Comparison of ENCODE assay signal across 23 cellular contexts in genomic region chr4:117284736-117285135, GRCh38.
"Had no signal": no experiment of that assay in that cellular context is flagged by ENCODE, and none has a peak within 500 bp of the region (broad histone marks: within the 10 kb centered on the region; RNA-seq: fewer than 3 reads in every experiment).

No MANE protein-coding gene starts in this region.

- H3K27ac Mint-ChIP-seq: activated B cell treated with CpG ODN at 0.5 μM for 24 hours; activated CD4-positive, alpha-beta T cell treated with anti-CD3 and anti-CD28 coated beads for 36 hours; activated naive CD8-positive, alpha-beta T cell; activated T-cell treated with anti-CD3 and anti-CD28 coated beads, Interleukin-2, amount 50 U/mL, for 24 hours; activated T-helper 2 cell treated with anti-CD3 and anti-CD28 coated beads, Interferon-gamma antibody, Interleukin-2, Interleukin-4, amounts not matched to agents 10 μg/mL and 5 μg/mL and 100 μg/mL, durations not matched to agents 14 hours and 24 hours and 36 hours; memory B cell; neural progenitor cell had no signal

- H3K27me3 ChIP-seq: adrenal gland, breast epithelium, neural progenitor cell, sigmoid colon, tibial artery had no signal

- H3K4me2 ChIP-seq: neural progenitor cell had no signal

- H3K9ac ChIP-seq: neural progenitor cell had no signal

- DNase-seq: activated B cell treated with CpG ODN at 0.5 μM for 24 hours; activated CD4-positive, alpha-beta T cell treated with anti-CD3 and anti-CD28 coated beads for 36 hours; activated CD4-positive, alpha-beta T cell treated with anti-CD3 and anti-CD28 coated beads, Interleukin-2, amount 50 U/mL, for 4 hours; activated CD8-positive, alpha-beta memory T cell treated with anti-CD3 and anti-CD28 coated beads for 24 hours; activated CD8-positive, alpha-beta memory T cell treated with anti-CD3 and anti-CD28 coated beads, Interleukin-2, amount 50 U/mL, for 4 hours; activated naive CD4-positive, alpha-beta T cell; activated T-cell treated with anti-CD3 and anti-CD28 coated beads, Interleukin-2, amount 50 U/mL, for 24 hours; adrenal gland; left ventricle myocardium superior; mucosa of descending colon; naive B cell; retina; sigmoid colon; stimulated activated CD4-positive, alpha-beta T cell treated with anti-CD3 and anti-CD28 coated beads, Interleukin-2, amount 100 ng/mL, for 48 hours; stimulated activated naive CD4-positive, alpha-beta T cell; tibial artery had no signal

- H2AFZ ChIP-seq: neural progenitor cell had no signal

- H3K36me3 ChIP-seq: adrenal gland, breast epithelium, neural progenitor cell, sigmoid colon, tibial artery had no signal

- H3K9me3 Mint-ChIP-seq: activated T-helper 2 cell treated with anti-CD3 and anti-CD28 coated beads, Interferon-gamma antibody, Interleukin-2, Interleukin-4, amounts not matched to agents 10 μg/mL and 5 μg/mL and 100 μg/mL, durations not matched to agents 14 hours and 24 hours and 36 hours; neural progenitor cell had no signal

- H3K4me1 Mint-ChIP-seq: activated B cell treated with CpG ODN at 0.5 μM for 24 hours; activated CD4-positive, alpha-beta T cell treated with anti-CD3 and anti-CD28 coated beads for 36 hours; memory B cell; naive B cell; neural progenitor cell had no signal

- H3K27ac ChIP-seq: adrenal gland, breast epithelium, coronary artery, epithelial cell of prostate, neural progenitor cell, sigmoid colon, tibial artery had no signal

- H3K4me3 ChIP-seq: adrenal gland, breast epithelium, coronary artery, mucosa of descending colon, neural progenitor cell, sigmoid colon, tibial artery had no signal

- H3K27me3 Mint-ChIP-seq: activated B cell treated with CpG ODN at 0.5 μM for 24 hours; activated CD4-positive, alpha-beta T cell treated with anti-CD3 and anti-CD28 coated beads for 36 hours; activated naive CD8-positive, alpha-beta T cell; activated T-cell treated with anti-CD3 and anti-CD28 coated beads, Interleukin-2, amount 50 U/mL, for 24 hours; memory B cell; naive B cell had no signal

- H3K9me3 ChIP-seq: adrenal gland, breast epithelium, mucosa of descending colon, sigmoid colon, tibial artery had no signal

- H3K36me3 Mint-ChIP-seq: activated naive CD8-positive, alpha-beta T cell; memory B cell; naive B cell; neural progenitor cell had no signal

- H3K4me1 ChIP-seq: adrenal gland, breast epithelium, neural progenitor cell, sigmoid colon, tibial artery had no signal

- H3K4me3 Mint-ChIP-seq: activated B cell treated with CpG ODN at 0.5 μM for 24 hours; activated CD4-positive, alpha-beta T cell treated with anti-CD3 and anti-CD28 coated beads for 36 hours; activated naive CD8-positive, alpha-beta T cell; activated T-cell treated with anti-CD3 and anti-CD28 coated beads, Interleukin-2, amount 50 U/mL, for 24 hours; memory B cell; naive B cell; neural progenitor cell had no signal
